In the genomic region with DNA sequence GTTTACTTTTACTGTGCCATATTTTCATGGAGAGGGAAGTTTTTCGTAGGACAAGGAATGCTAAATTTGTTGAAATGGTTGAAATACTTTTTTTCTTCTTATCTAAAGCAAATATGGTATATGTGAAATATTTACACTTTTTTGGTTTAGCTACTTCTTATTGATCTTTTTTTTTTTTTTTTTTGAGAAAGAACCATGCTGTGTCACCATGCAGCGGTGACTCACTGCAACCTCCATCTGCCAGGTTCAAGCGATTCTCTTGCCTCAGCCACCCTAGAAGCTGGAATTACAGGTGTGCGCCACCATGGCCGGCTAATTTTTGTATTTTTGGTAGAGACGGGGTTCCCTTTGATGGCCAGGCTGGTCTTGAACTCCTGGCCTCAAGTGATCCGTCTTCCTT, we compare ENCODE assay signal across 1 cellular context.
TF ChIP-seq lines count a peak whose summit lies in the region.

No MANE protein-coding gene starts in this region.

TF ChIP-seq in HepG2, 621 proteins besides CTCF, POLR2A, EP300 and RAD21 (continued from another document):
- TF ChIP-seq FOXC1 (CRISPR knock-in tag; IDR thresholded peaks at IDR 0.05; ENCODE audit: borderline replicate concordance) (no peak), FOSL2 (CRISPR knock-in tag; IDR thresholded peaks at IDR 0.05) (peak; percentile 80), ZNF18 (CRISPR knock-in tag; IDR thresholded peaks at IDR 0.05; ENCODE audit: insufficient replicate concordance) (no peak)
